In the genomic region with DNA sequence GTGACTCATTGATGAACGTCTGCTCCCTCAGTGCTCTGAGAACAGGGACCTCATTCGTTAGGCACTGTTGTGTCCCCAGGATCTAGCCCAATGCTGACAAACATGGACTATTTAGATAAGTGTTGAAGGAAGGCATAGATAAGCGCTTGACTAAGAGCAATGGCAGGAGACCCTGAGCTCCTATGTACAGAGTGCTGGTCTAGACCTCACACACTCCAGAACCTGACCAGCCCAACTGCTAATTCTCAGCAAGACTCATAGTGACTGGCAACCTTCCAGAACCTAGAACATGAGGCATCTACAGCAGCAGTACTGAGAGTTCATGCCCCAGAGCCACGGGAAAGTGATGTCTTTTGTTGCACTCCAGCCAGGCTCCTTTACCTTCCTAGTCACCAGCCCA, we compare ENCODE assay signal across 17 cellular contexts.
DNase-seq lines count a peak whose midpoint lies in the region; ATAC-seq and TF ChIP-seq lines count a peak whose summit lies in the region.
"Had no signal": no experiment of that assay in that cellular context is flagged by ENCODE, and none has a peak within 500 bp of the region (broad histone marks: within the 10 kb centered on the region; RNA-seq: fewer than 3 reads in every experiment).

No MANE protein-coding gene starts in this region.

- no peaks in the 10 kb centered on the region for H3K4me1 Mint-ChIP-seq in activated T-cell treated with anti-CD3 and anti-CD28 coated beads, Interleukin-2, amount 50 U/mL, for 72 hours (ENCODE audit: low read depth)
- H3K4me1 Mint-ChIP-seq: IgD-negative memory B cell had no signal

- H3K9me3 Mint-ChIP-seq in activated T-cell treated with anti-CD3 and anti-CD28 coated beads, Interleukin-2, amount 50 U/mL, for 72 hours, result no peaks in the 10 kb centered on the region
- H3K9me3 Mint-ChIP-seq: IgD-negative memory B cell; T-helper 2 cell treated with Interferon-gamma antibody and Interleukin-4, amounts not matched to agents 5 μg/mL and 100 μg/mL, for 36 hours had no signal

- H3K9me3 ChIP-seq in WERI-Rb-1 (ENCODE audit: severe bottlenecking) (no peaks in the 10 kb centered on the region), skeletal muscle tissue (ENCODE audit: control insufficient read depth in 3 of 3, low read length in 3 of 3) (no peaks in the 10 kb centered on the region), left lung (no peaks in the 10 kb centered on the region)
- H3K9me3 ChIP-seq: lower lobe of right lung, spleen had no signal

- H3K4me3 ChIP-seq in WERI-Rb-1 (ENCODE audit: low read depth, low read length) (no peak overlapping the region), fibroblast of pulmonary artery (replicated peaks; ENCODE audit: low read depth, low read length) (no peak overlapping the region), skeletal muscle tissue (ENCODE audit: low read length in 3 of 3) (no peak overlapping the region), left lung (no peak overlapping the region)
- H3K4me3 ChIP-seq: lower lobe of right lung, spleen had no signal

- H3K27me3 ChIP-seq in WERI-Rb-1 (ENCODE audit: insufficient read depth, low read depth, severe bottlenecking), result no peaks in the 10 kb centered on the region
- no peaks in the 10 kb centered on the region for H3K27me3 ChIP-seq in skeletal muscle tissue (ENCODE audit: control insufficient read depth in 3 of 3, insufficient read depth in 3 of 3, low read length in 3 of 3)
- H3K27me3 ChIP-seq in left lung, result no peaks in the 10 kb centered on the region
- H3K27me3 ChIP-seq: spleen had no signal

- peaks cover 2 to 5% of the 10 kb centered on the region in 2 donors for H3K36me3 Mint-ChIP-seq in activated T-cell treated with anti-CD3 and anti-CD28 coated beads, Interleukin-2, amount 50 U/mL, for 72 hours (ENCODE audit: insufficient read depth in 2 of 2)

- intact Hi-C loops in left lung (cut with DNase I), result no loop called here

- H3K4me1 ChIP-seq in skeletal muscle tissue (ENCODE audit: control insufficient read depth in 3 of 3, insufficient read depth in 3 of 3, low read length in 3 of 3), result peaks cover 4 to 19% (median 11%) of the 10 kb centered on the region in 3 donors
- no peaks in the 10 kb centered on the region for H3K4me1 ChIP-seq in left lung
- H3K4me1 ChIP-seq: lower lobe of right lung, spleen had no signal

- H3K27ac ChIP-seq in WERI-Rb-1 (peak overlapping the region; percentile 65; the same call in 1 of the 2 replicates), skeletal muscle tissue (ENCODE audit: low read depth, low read length) (peak overlapping the region; percentile 49), left lung (no peak overlapping the region)
- H3K27ac ChIP-seq: lower lobe of right lung, spleen had no signal

- TF ChIP-seq CTCF in WERI-Rb-1 (IDR thresholded peaks at IDR 0.05; ENCODE audit: low read depth, low read length) (no peak), fibroblast of pulmonary artery (IDR thresholded peaks at IDR 0.05; ENCODE audit: low read length, missing control alignments) (no peak), left lung (IDR thresholded peaks at IDR 0.05) (no peak)

- ATAC-seq in activated T-cell treated with anti-CD3 and anti-CD28 coated beads, Interleukin-2, amount 50 U/mL, for 72 hours (replicated peaks in 1 of 2), result no peak
- no peak for ATAC-seq in left lung
- ATAC-seq: lower lobe of right lung had no signal

- no peak for DNase-seq in activated T-cell treated with anti-CD3 and anti-CD28 coated beads, Interleukin-2, amount 50 U/mL, for 72 hours
- DNase-seq in activated T-cell treated with anti-CD3 and anti-CD28 coated beads, Interleukin-2, amount 50 U/mL, for 48 hours, result no peak
- DNase-seq in WERI-Rb-1 (no peak), fibroblast of pulmonary artery (ENCODE audit: low read depth) (peak; percentile 63), left lung (no peak), COLO829 (ENCODE audit: low spot score) (no peak)
- no peak for DNase-seq in stimulated activated CD4-positive, alpha-beta T cell treated with anti-CD3 and anti-CD28 coated beads, Interleukin-2, amount 100 ng/mL, for 24 hours
- DNase-seq: activated CD4-positive, alpha-beta T cell treated with anti-CD3 and anti-CD28 coated beads, Interleukin-2, amount 50 U/mL, for 1 hour; DMS153; lower lobe of right lung; NCI-H1417 treated with DMSO at 0.1 percent for 48 hours; NCI-H774; spleen; trophoblast cell had no signal

- H3K36me3 ChIP-seq in WERI-Rb-1 (no peaks in the 10 kb centered on the region; the same call in 1 of the 2 replicates), skeletal muscle tissue (ENCODE audit: control insufficient read depth in 3 of 3, insufficient read depth in 3 of 3, low read length in 3 of 3) (peaks cover 0 to 7% (median 0%) of the 10 kb centered on the region in 3 donors), left lung (peaks cover 0 to 12% of the 10 kb centered on the region in 2 donors)

- peak overlapping the region; percentile 16 for H3K27ac Mint-ChIP-seq in activated T-cell treated with anti-CD3 and anti-CD28 coated beads, Interleukin-2, amount 50 U/mL, for 72 hours
- H3K27ac Mint-ChIP-seq: T-helper 2 cell treated with Interferon-gamma antibody and Interleukin-4, amounts not matched to agents 5 μg/mL and 100 μg/mL, for 36 hours had no signal

- H3K4me3 Mint-ChIP-seq in activated T-cell treated with anti-CD3 and anti-CD28 coated beads, Interleukin-2, amount 50 U/mL, for 72 hours, result no peak overlapping the region
- H3K4me3 Mint-ChIP-seq: IgD-negative memory B cell; T-helper 2 cell treated with Interferon-gamma antibody and Interleukin-4, amounts not matched to agents 5 μg/mL and 100 μg/mL, for 36 hours had no signal

- no peak overlapping the region for H3K9ac ChIP-seq in skeletal muscle tissue (ENCODE audit: low read depth in 1 of 3, low read length in 3 of 3)

- H3K27me3 Mint-ChIP-seq in activated T-cell treated with anti-CD3 and anti-CD28 coated beads, Interleukin-2, amount 50 U/mL, for 72 hours (ENCODE audit: low read depth), result no peaks in the 10 kb centered on the region
- H3K27me3 Mint-ChIP-seq: IgD-negative memory B cell had no signal

Comparison
In these comparisons a context has a peak if more than half of its experiments do, and no peak if none do; other contexts are left out.
1. H3K27ac ChIP-seq: peak in WERI-Rb-1 (single experiment) and skeletal muscle tissue (single experiment); none in left lung (0 of 2).